24 cellular contexts compared by ENCODE assay signal in the genomic region with DNA sequence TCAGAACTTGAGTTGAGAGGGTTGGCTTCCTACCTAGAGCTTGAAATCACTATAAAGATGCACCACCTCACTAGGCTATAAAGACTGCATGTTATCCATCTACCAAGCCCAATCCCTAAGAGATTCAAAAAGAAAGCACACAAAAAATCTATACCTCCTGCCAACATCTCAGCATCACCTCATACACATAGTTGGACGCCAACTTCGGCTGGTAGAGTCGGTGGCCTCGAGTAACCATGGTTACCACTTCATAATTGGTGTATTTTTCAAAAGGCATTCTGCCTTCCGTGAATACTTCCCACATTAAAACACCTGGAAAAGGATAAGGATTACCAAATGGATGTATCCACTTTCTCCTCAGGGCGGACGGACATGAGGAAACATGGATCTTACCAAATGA. TPM values are rescaled to one million over a fixed set of nuclear protein-coding genes. Genes with fewer than 3 reads are reported as not detected.
A peak's percentile ranks its signal among the peaks of the same experiment; 100 is the strongest.
DNase-seq lines count a peak whose midpoint lies in the region; ATAC-seq and TF ChIP-seq lines count a peak whose summit lies in the region.
"Had no signal": no experiment of that assay in that cellular context is flagged by ENCODE, and none has a peak within 500 bp of the region (broad histone marks: within the 10 kb centered on the region; RNA-seq: fewer than 3 reads in every experiment).

No MANE protein-coding gene starts in this region.

- ATAC-seq in activated CD8-positive, alpha-beta T cell treated with anti-CD3 and anti-CD28 coated beads for 36 hours = no peak
- ATAC-seq in memory B cell (ENCODE audit: low read depth) = no peak
- no peak for ATAC-seq in GM19467 (IDR thresholded peaks at IDR 0.05; ENCODE audit: unreplicated experiment)
- no peak for ATAC-seq in left lobe of liver
- ATAC-seq: foreskin keratinocyte, psoas muscle had no signal

- peaks cover 58% of the 10 kb centered on the region for H3K4me1 Mint-ChIP-seq in T-helper 2 cell treated with Interferon-gamma antibody and Interleukin-4, amounts not matched to agents 5 μg/mL and 100 μg/mL, for 36 hours (ENCODE audit: low read depth)
- H3K4me1 Mint-ChIP-seq in activated CD8-positive, alpha-beta T cell treated with anti-CD3 and anti-CD28 coated beads for 36 hours (ENCODE audit: low read depth) = peaks cover 70% of the 10 kb centered on the region
- peaks cover 28% of the 10 kb centered on the region for H3K4me1 Mint-ChIP-seq in memory B cell
- H3K4me1 Mint-ChIP-seq: neural progenitor cell had no signal

- H3K36me3 Mint-ChIP-seq in T-helper 2 cell treated with Interferon-gamma antibody and Interleukin-4, amounts not matched to agents 5 μg/mL and 100 μg/mL, for 36 hours (ENCODE audit: low read depth) = peaks cover 14% of the 10 kb centered on the region
- peaks cover 35% of the 10 kb centered on the region for H3K36me3 Mint-ChIP-seq in activated CD8-positive, alpha-beta T cell treated with anti-CD3 and anti-CD28 coated beads for 36 hours (ENCODE audit: low read depth)
- peaks cover 15% of the 10 kb centered on the region for H3K36me3 Mint-ChIP-seq in memory B cell
- H3K36me3 Mint-ChIP-seq: neural progenitor cell had no signal

- TF ChIP-seq CTCF in activated CD8-positive, alpha-beta T cell treated with anti-CD3 and anti-CD28 coated beads for 36 hours (IDR thresholded peaks at IDR 0.05) = no peak

- no peaks in the 10 kb centered on the region for H3K9me3 Mint-ChIP-seq in T-helper 2 cell treated with Interferon-gamma antibody and Interleukin-4, amounts not matched to agents 5 μg/mL and 100 μg/mL, for 36 hours
- no peaks in the 10 kb centered on the region for H3K9me3 Mint-ChIP-seq in activated CD8-positive, alpha-beta T cell treated with anti-CD3 and anti-CD28 coated beads for 36 hours
- H3K9me3 Mint-ChIP-seq in memory B cell = no peaks in the 10 kb centered on the region
- H3K9me3 Mint-ChIP-seq: neural progenitor cell had no signal

- intact Hi-C loops in activated CD8-positive, alpha-beta T cell treated with anti-CD3 and anti-CD28 coated beads for 36 hours (cut with micrococcal nuclease) = loop anchor here (2.0 to 5.0 kb wide), 2 partner anchors 14 to 204 kb away; a partner anchor contains a TSS

- POLR2A ChIA-PET in activated CD8-positive, alpha-beta T cell treated with anti-CD3 and anti-CD28 coated beads for 36 hours (lab: Charles Lee) = interaction anchor here (1.3 to 4.8 kb wide), 3 partner anchors 11 to 33 kb away, joined by 3 to 49 read pairs (median 4); no protein-coding TSS in a partner anchor

- CTCF ChIA-PET in activated CD8-positive, alpha-beta T cell treated with anti-CD3 and anti-CD28 coated beads for 36 hours (lab: Charles Lee) = interaction anchor here (1.2 to 7.7 kb wide), 15 partner anchors 11 to 205 kb away, joined by 3 to 185 read pairs (median 7); no protein-coding TSS in a partner anchor

- peak overlapping the region; percentile 85 for H3K27ac Mint-ChIP-seq in T-helper 2 cell treated with Interferon-gamma antibody and Interleukin-4, amounts not matched to agents 5 μg/mL and 100 μg/mL, for 36 hours
- H3K27ac Mint-ChIP-seq in activated CD8-positive, alpha-beta T cell treated with anti-CD3 and anti-CD28 coated beads for 36 hours = peak overlapping the region; percentile 94
- H3K27ac Mint-ChIP-seq in memory B cell = peak overlapping the region; percentile 26
- H3K27ac Mint-ChIP-seq: neural progenitor cell had no signal

- no peak for DNase-seq in T-helper 2 cell treated with Interferon-gamma antibody and Interleukin-4, amounts not matched to agents 5 μg/mL and 100 μg/mL, for 36 hours (ENCODE audit: low spot score)
- DNase-seq in T-helper 2 cell = no peak
- DNase-seq in activated CD8-positive, alpha-beta T cell treated with anti-CD3 and anti-CD28 coated beads for 36 hours = peak; percentile 21
- DNase-seq in memory B cell (ENCODE audit: low spot score in 2 of 2) = no peak
- no peak for DNase-seq in NOMO-1 (lab: John Stamatoyannopoulos, UW; ENCODE audit: unreplicated experiment in 2 of 2)
- no peak for DNase-seq in left lobe of liver (ENCODE audit: low spot score)
- DNase-seq: activated CD8-positive, alpha-beta memory T cell treated with anti-CD3 and anti-CD28 coated beads for 24 hours; brain microvascular endothelial cell; cortex of kidney; DMS 273 treated with DMSO at 0.1 percent for 48 hours; foreskin keratinocyte; mesendoderm; NCI-H1436 treated with DMSO at 0.1 percent for 48 hours; NCI-H2171; NCI-H748 treated with DMSO at 0.1 percent for 48 hours; psoas muscle; SK-N-SH; thyroid gland had no signal

- peak overlapping the region; percentile 39; the same call in 1 of the 2 replicates for H3K4me3 ChIP-seq in GM08714 (ENCODE audit: low read length)
- H3K4me3 ChIP-seq: BLaER1, neural progenitor cell, psoas muscle, thyroid gland had no signal

- H3K27me3 Mint-ChIP-seq in T-helper 2 cell treated with Interferon-gamma antibody and Interleukin-4, amounts not matched to agents 5 μg/mL and 100 μg/mL, for 36 hours (ENCODE audit: low read depth) = no peaks in the 10 kb centered on the region
- H3K27me3 Mint-ChIP-seq in activated CD8-positive, alpha-beta T cell treated with anti-CD3 and anti-CD28 coated beads for 36 hours = no peaks in the 10 kb centered on the region
- H3K27me3 Mint-ChIP-seq in memory B cell = no peaks in the 10 kb centered on the region

- H3K4me3 Mint-ChIP-seq in T-helper 2 cell treated with Interferon-gamma antibody and Interleukin-4, amounts not matched to agents 5 μg/mL and 100 μg/mL, for 36 hours = peak overlapping the region; percentile 70
- H3K4me3 Mint-ChIP-seq in activated CD8-positive, alpha-beta T cell treated with anti-CD3 and anti-CD28 coated beads for 36 hours = peak overlapping the region; percentile 66
- no peak overlapping the region for H3K4me3 Mint-ChIP-seq in memory B cell
- H3K4me3 Mint-ChIP-seq: neural progenitor cell had no signal

RNA-seq across cellular contexts. Expression of a gene that starts 4.5 kb away (rescaled TPM):
- total RNA-seq in activated CD8-positive, alpha-beta T cell treated with anti-CD3 and anti-CD28 coated beads for 36 hours = 10 to 100 TPM; 20.6 to 23.5 TPM
- 1.1 TPM for total RNA-seq in left lobe of liver
- total RNA-seq: A172, foreskin keratinocyte, MCF 10A had no signal

Comparison
In these comparisons a context has a peak if more than half of its experiments do, and no peak if none do; other contexts are left out.
1. H3K27ac Mint-ChIP-seq: peak in every context shown above with its lines; median percentile 94 in activated CD8-positive, alpha-beta T cell treated with anti-CD3 and anti-CD28 coated beads for 36 hours; 85 in T-helper 2 cell treated with Interferon-gamma antibody and Interleukin-4, amounts not matched to agents 5 μg/mL and 100 μg/mL, for 36 hours; 26 in memory B cell.
2. RNA of a gene that starts 4.5 kb away (total RNA-seq): 20.6 to 23.5 TPM in activated CD8-positive, alpha-beta T cell treated with anti-CD3 and anti-CD28 coated beads for 36 hours; 1.1 TPM in left lobe of liver (single experiment); every median in the first group is over 10 times any median in the second.